24 cellular contexts compared by ENCODE assay signal in the genomic region with DNA sequence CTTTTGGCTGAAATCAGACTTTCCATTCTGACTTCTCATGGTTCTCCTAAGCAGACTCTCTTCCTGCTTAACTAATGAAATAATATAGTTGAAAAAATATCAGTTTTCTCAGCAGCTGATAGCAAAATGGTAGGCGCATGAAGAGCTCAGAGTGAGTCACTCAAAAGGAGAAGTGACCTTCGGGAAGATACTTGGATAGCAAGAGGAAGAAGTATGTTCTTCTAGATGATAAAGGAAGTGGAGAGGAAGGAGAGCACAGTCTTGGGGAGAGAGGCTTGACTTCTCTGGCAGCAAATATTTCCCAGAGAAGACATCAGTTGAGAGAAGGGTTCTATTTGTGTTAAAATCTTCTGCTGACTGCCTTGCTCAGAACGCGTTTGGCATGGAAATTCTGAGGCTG.
DNase-seq lines count a peak whose midpoint lies in the region; ATAC-seq, FAIRE-seq and TF ChIP-seq lines count a peak whose summit lies in the region.
"Had no signal": no experiment of that assay in that cellular context is flagged by ENCODE, and none has a peak within 500 bp of the region (broad histone marks: within the 10 kb centered on the region; RNA-seq: fewer than 3 reads in every experiment).

No MANE protein-coding gene starts in this region.

- TF ChIP-seq POLR2A in NB4 (IDR thresholded peaks at IDR 0.05; ENCODE audit: extremely low read depth, insufficient read length) (no peak), HepG2 (IDR thresholded peaks at IDR 0.05; ENCODE audit: insufficient read depth in 1 of 2, low read depth in 2 of 2, low read length in 2 of 2) (no peak)

- H3K4me1 ChIP-seq in ACC112 (ENCODE audit: control insufficient read depth, insufficient read depth, low read length, unreplicated experiment) = peaks cover 33% of the 10 kb centered on the region
- no peaks in the 10 kb centered on the region for H3K4me1 ChIP-seq in BE2C
- H3K4me1 ChIP-seq in HepG2 (ENCODE audit: insufficient read depth, low read length) = no peaks in the 10 kb centered on the region

- H3K27ac Mint-ChIP-seq in chondrocyte (ENCODE audit: unreplicated experiment) = peak overlapping the region; percentile 49
- H3K27ac Mint-ChIP-seq: B cell; CD4-positive, alpha-beta memory T cell; GM23338 had no signal

- H3K9me3 ChIP-seq in BE2C (no peaks in the 10 kb centered on the region), HepG2 (ENCODE audit: low read length) (peaks cover 74% of the 10 kb centered on the region)

- no peaks in the 10 kb centered on the region for H3K36me3 Mint-ChIP-seq in chondrocyte (ENCODE audit: low read depth)
- H3K36me3 Mint-ChIP-seq: CD4-positive, alpha-beta memory T cell had no signal

- H3K4me1 Mint-ChIP-seq in chondrocyte (ENCODE audit: low read depth) = peaks cover 31% of the 10 kb centered on the region
- H3K4me1 Mint-ChIP-seq: B cell; CD4-positive, alpha-beta memory T cell; GM23338 had no signal

- POLR2A ChIA-PET in HepG2 (lab: Yijun Ruan, JAX) = no interaction called here

- no peaks in the 10 kb centered on the region for H3K79me2 ChIP-seq in ACC112 (ENCODE audit: control insufficient read depth, insufficient read depth, low read length, unreplicated experiment)
- H3K79me2 ChIP-seq in HepG2 (ENCODE audit: insufficient read depth, low read length) = no peaks in the 10 kb centered on the region

- no peaks in the 10 kb centered on the region for H3K36me3 ChIP-seq in ACC112 (ENCODE audit: insufficient read depth, low read length)
- H3K36me3 ChIP-seq in BE2C = no peaks in the 10 kb centered on the region
- no peaks in the 10 kb centered on the region for H3K36me3 ChIP-seq in HepG2 (replicated peaks in 1 of 2; ENCODE audit: control insufficient read depth in 1 of 2, insufficient read depth in 2 of 2, low read length in 2 of 2)

- H3K4me3 Mint-ChIP-seq in chondrocyte (ENCODE audit: unreplicated experiment) = no peak overlapping the region
- H3K4me3 Mint-ChIP-seq: B cell; CD4-positive, alpha-beta memory T cell; GM23338 had no signal

- DNase-seq in NB4 (ENCODE audit: low read depth) (peak; percentile 30), SIG-M5 treated with dmso at 0.1 percent for 504 hours (lab: John Stamatoyannopoulos, UW; ENCODE audit: unreplicated experiment) (peak; percentile 68), chondrocyte (ENCODE audit: low spot score) (no peak), BE2C (no peak), NCI-H1930 (lab: John Stamatoyannopoulos, UW) (no peak), HepG2 (ENCODE audit: low spot score) (no peak)
- no peak for DNase-seq in activated CD8-positive, alpha-beta memory T cell treated with anti-CD3 and anti-CD28 coated beads, Interleukin-2, amount 50 U/mL, for 4 hours
- DNase-seq: Calu3; CD4-positive, alpha-beta memory T cell; DMS53; EL; HCEC 1CT; IMR-90; NCI-H1105 treated with DMSO at 0.1 percent for 48 hours; NCI-H1694; NCI-H510A; SHP77 treated with DMSO at 0.1 percent for 48 hours; SW 1271 had no signal

- WGBS in HepG2 (ENCODE audit: low lambda C conversion rate) = under 1% methylated on average over 4 of the region's 4 CpGs

- intact Hi-C loops in HepG2 (cut with micrococcal nuclease; ENCODE audit: unreplicated experiment) = no loop called here

- BruUV-seq in HepG2 (replicated peaks; lab: Mats Ljungman, UMichigan) = no TSS peak

- ATAC-seq in HepG2 = no peak
- ATAC-seq: GM23338 had no signal

- no peaks in the 10 kb centered on the region for H4K20me1 ChIP-seq in HepG2 (ENCODE audit: insufficient read depth, low read length)

- H3K4me3 ChIP-seq in ACC112 (ENCODE audit: low read depth, low read length) (no peak overlapping the region), NB4 (ENCODE audit: low read depth, low read length) (no peak overlapping the region), BE2C (ENCODE audit: low read depth, low read length) (no peak overlapping the region), HepG2 (replicated peaks in 1 of 3; ENCODE audit: insufficient read depth in 1 of 3, low read depth in 2 of 3, low read length in 3 of 3) (no peak overlapping the region)
- H3K4me3 ChIP-seq: GM23338 had no signal

- H3K4me2 ChIP-seq in HepG2 (ENCODE audit: low read depth, low read length) = no peak overlapping the region
- H3K4me2 ChIP-seq: GM23338 had no signal

- no peak overlapping the region for H3K9ac ChIP-seq in HepG2 (ENCODE audit: insufficient read depth, low read depth, low read length)

- H3K27ac ChIP-seq in ACC112 (ENCODE audit: low read depth, low read length) = peak overlapping the region; percentile 38
- no peak overlapping the region for H3K27ac ChIP-seq in HepG2 (ENCODE audit: extremely low read length, insufficient read depth, low read length)
- H3K27ac ChIP-seq: 22Rv1 had no signal

- no peak for TF ChIP-seq CTCF in NB4 (IDR thresholded peaks at IDR 0.05; ENCODE audit: low read depth, low read length)
- no peak for TF ChIP-seq CTCF in chondrocyte (IDR thresholded peaks at IDR 0.05)
- TF ChIP-seq CTCF in BE2C (IDR thresholded peaks at IDR 0.05; ENCODE audit: low read depth, low read length) = no peak
- no peak for TF ChIP-seq CTCF in HepG2 (CRISPR knock-in tag; IDR thresholded peaks at IDR 0.05)

- in situ Hi-C loops in HepG2 (cut with HindIII; ENCODE audit: extremely low pct_ligation_motif_present, low pct_unique_long_range_greater_than_20kb) = no loop called here

- TF ChIP-seq EP300 in HepG2 (IDR thresholded peaks at IDR 0.05; ENCODE audit: low read depth in 2 of 2, low read length in 2 of 2) (no peak), HepG2 (CRISPR knock-in tag; IDR thresholded peaks at IDR 0.05; ENCODE audit: borderline replicate concordance) (no peak)

- FAIRE-seq in HepG2 (lab: Jason Lieb, UNC) = no peak
- FAIRE-seq: GM12891, RCC 7860 had no signal

- no peaks in the 10 kb centered on the region for H3K27me3 Mint-ChIP-seq in chondrocyte (ENCODE audit: low read depth)
- H3K27me3 Mint-ChIP-seq: CD4-positive, alpha-beta memory T cell had no signal

- H3K27me3 ChIP-seq in ACC112 (ENCODE audit: insufficient read depth, low read length) (no peaks in the 10 kb centered on the region), BE2C (no peaks in the 10 kb centered on the region), HepG2 (ENCODE audit: control insufficient read depth in 1 of 2, insufficient read depth in 2 of 2, low read length in 2 of 2) (no peaks in the 10 kb centered on the region; a peak in 1 of 5 replicates)

- peak overlapping the region; percentile 29 for H2AFZ ChIP-seq in ACC112 (ENCODE audit: low read length, unreplicated experiment)
- no peak overlapping the region for H2AFZ ChIP-seq in HepG2 (ENCODE audit: low read length)
- H2AFZ ChIP-seq: GM23338 had no signal

- CTCF ChIA-PET in HepG2 (lab: Yijun Ruan, JAX; ENCODE audit: low intra/inter-chr PET ratio, low total read pairs) = no interaction called here

- no peak for TF ChIP-seq RAD21 in HepG2 (CRISPR knock-in tag; IDR thresholded peaks at IDR 0.05)

- H3K9me3 Mint-ChIP-seq in chondrocyte (ENCODE audit: low read depth) = peaks cover 4% of the 10 kb centered on the region
- H3K9me3 Mint-ChIP-seq: GM23338 had no signal

TF ChIP-seq in HepG2, 621 proteins besides CTCF, POLR2A, EP300 and RAD21 (continues in another document):
- TF ChIP-seq TBL1XR1 (IDR thresholded peaks at IDR 0.05; ENCODE audit: borderline replicate concordance, low read length, partially characterized antibody) (no peak), ZNF615 (CRISPR knock-in tag; IDR thresholded peaks at IDR 0.05; ENCODE audit: borderline replicate concordance) (no peak), ZNF549 (CRISPR knock-in tag; IDR thresholded peaks at IDR 0.05) (no peak)
- TF ChIP-seq, protein P1, sequence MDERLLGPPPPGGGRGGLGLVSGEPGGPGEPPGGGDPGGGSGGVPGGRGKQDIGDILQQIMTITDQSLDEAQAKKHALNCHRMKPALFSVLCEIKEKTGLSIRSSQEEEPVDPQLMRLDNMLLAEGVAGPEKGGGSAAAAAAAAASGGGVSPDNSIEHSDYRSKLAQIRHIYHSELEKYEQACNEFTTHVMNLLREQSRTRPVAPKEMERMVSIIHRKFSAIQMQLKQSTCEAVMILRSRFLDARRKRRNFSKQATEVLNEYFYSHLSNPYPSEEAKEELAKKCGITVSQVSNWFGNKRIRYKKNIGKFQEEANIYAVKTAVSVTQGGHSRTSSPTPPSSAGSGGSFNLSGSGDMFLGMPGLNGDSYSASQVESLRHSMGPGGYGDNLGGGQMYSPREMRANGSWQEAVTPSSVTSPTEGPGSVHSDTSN (CRISPR knock-in tag; IDR thresholded peaks at IDR 0.05) = no peak
- TF ChIP-seq, protein P2, sequence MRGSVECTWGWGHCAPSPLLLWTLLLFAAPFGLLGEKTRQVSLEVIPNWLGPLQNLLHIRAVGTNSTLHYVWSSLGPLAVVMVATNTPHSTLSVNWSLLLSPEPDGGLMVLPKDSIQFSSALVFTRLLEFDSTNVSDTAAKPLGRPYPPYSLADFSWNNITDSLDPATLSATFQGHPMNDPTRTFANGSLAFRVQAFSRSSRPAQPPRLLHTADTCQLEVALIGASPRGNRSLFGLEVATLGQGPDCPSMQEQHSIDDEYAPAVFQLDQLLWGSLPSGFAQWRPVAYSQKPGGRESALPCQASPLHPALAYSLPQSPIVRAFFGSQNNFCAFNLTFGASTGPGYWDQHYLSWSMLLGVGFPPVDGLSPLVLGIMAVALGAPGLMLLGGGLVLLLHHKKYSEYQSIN (CRISPR knock-in tag; IDR thresholded peaks at IDR 0.05; ENCODE audit: borderline replicate concordance) = no peak
- TF ChIP-seq, protein P3, sequence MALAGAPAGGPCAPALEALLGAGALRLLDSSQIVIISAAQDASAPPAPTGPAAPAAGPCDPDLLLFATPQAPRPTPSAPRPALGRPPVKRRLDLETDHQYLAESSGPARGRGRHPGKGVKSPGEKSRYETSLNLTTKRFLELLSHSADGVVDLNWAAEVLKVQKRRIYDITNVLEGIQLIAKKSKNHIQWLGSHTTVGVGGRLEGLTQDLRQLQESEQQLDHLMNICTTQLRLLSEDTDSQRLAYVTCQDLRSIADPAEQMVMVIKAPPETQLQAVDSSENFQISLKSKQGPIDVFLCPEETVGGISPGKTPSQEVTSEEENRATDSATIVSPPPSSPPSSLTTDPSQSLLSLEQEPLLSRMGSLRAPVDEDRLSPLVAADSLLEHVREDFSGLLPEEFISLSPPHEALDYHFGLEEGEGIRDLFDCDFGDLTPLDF (CRISPR knock-in tag; IDR thresholded peaks at IDR 0.05) = no peak

Comparison
In these comparisons a context has a peak if more than half of its experiments do, and no peak if none do; other contexts are left out.
1. DNase-seq: peak in NB4 (single experiment) and SIG-M5 treated with dmso at 0.1 percent for 504 hours (single experiment); none in chondrocyte (single experiment), BE2C (single experiment), NCI-H1930 (0 of 2), activated CD8-positive, alpha-beta memory T cell treated with anti-CD3 and anti-CD28 coated beads, Interleukin-2, amount 50 U/mL, for 4 hours (single experiment) and HepG2 (single experiment).